21 cellular contexts compared by ENCODE assay signal in genomic region chr5:5558593-5558992, GRCh38.
"Had no signal": no experiment of that assay in that cellular context is flagged by ENCODE, and none has a peak within 500 bp of the region (broad histone marks: within the 10 kb centered on the region; RNA-seq: fewer than 3 reads in every experiment).

No MANE protein-coding gene starts in this region.

- DNase-seq: activated CD4-positive, alpha-beta T cell treated with anti-CD3 and anti-CD28 coated beads for 36 hours; activated CD4-positive, alpha-beta T cell treated with anti-CD3 and anti-CD28 coated beads, Interleukin-2, amount 50 U/mL, for 1 hour; activated CD8-positive, alpha-beta memory T cell treated with anti-CD3 and anti-CD28 coated beads, Interleukin-2, amount 50 U/mL, for 4 hours; activated CD8-positive, alpha-beta T cell treated with anti-CD3 and anti-CD28 coated beads for 36 hours; activated gamma-delta T cell treated with Interleukin-2 at 50 U/mL for 16 hours; activated naive CD4-positive, alpha-beta T cell treated with anti-CD3 and anti-CD28 coated beads, Interleukin-2, amount 10 ng/mL, durations not matched to agents 7 days and 5 days; activated naive CD8-positive, alpha-beta T cell treated with anti-CD3 and anti-CD28 coated beads for 36 hours; activated T-cell treated with anti-CD3 and anti-CD28 coated beads, Interleukin-2, amount 50 U/mL, for 72 hours; cerebellar nuclear complex; MG63; MV-4-11; NCI-H1105; NCI-H1436; NCI-H1694 treated with DMSO at 0.1 percent for 48 hours; NCI-H2029 treated with DMSO at 0.1 percent for 48 hours; NCI-H510A treated with DMSO at 0.1 percent for 48 hours; NCI-H774; SHP77 treated with DMSO at 0.1 percent for 48 hours; T-helper 1 cell had no signal

- H3K36me3 ChIP-seq: MG63 had no signal

- H3K27ac ChIP-seq: PC-9, VCaP had no signal

- H3K4me3 ChIP-seq: MG63, PC-9 had no signal

- H2AFZ ChIP-seq: PC-9 had no signal

- ATAC-seq: activated CD4-positive, alpha-beta T cell treated with anti-CD3 and anti-CD28 coated beads for 36 hours; activated CD8-positive, alpha-beta T cell treated with anti-CD3 and anti-CD28 coated beads for 36 hours; activated T-cell treated with anti-CD3 and anti-CD28 coated beads, Interleukin-2, amount 50 U/mL, for 72 hours had no signal

- H3K4me2 ChIP-seq: PC-9 had no signal

- H3K9me3 ChIP-seq: MG63 had no signal
